9 cellular contexts compared by ENCODE assay signal in genomic region chr4:153684182-153685073, GRCh38. TPM values are rescaled to one million over a fixed set of nuclear protein-coding genes. Genes with fewer than 3 reads are reported as not detected.
DNase-seq lines count a peak whose midpoint lies in the region; ATAC-seq, FAIRE-seq and TF ChIP-seq lines count a peak whose summit lies in the region.
"Had no signal": no experiment of that assay in that cellular context is flagged by ENCODE, and none has a peak within 500 bp of the region (broad histone marks: within the 10 kb centered on the region; RNA-seq: fewer than 3 reads in every experiment).

Gene TLR2 (plus strand): TSS chr4:153684280. CDS start chr4:153702908, 18,628 bp downstream.

- H3K4me3 ChIP-seq in HAP-1 = peak within 1 kb of the TSS; percentile 30
- peak within 1 kb of the TSS; percentile 55 for H3K4me3 ChIP-seq in fibroblast of pulmonary artery (replicated peaks; ENCODE audit: low read depth, low read length)
- peak within 1 kb of the TSS; percentile 57 to 79 (median 65) for H3K4me3 ChIP-seq in stomach

- H3K27ac ChIP-seq in stomach = peak within 1 kb of the TSS; percentile 12 to 84 (median 73)

- peak within 1 kb of the TSS; percentile 85 for H3K4me3 Mint-ChIP-seq in activated T-cell treated with anti-CD3 and anti-CD28 coated beads, Interleukin-2, amount 50 U/mL, for 4 hours
- H3K4me3 Mint-ChIP-seq in neural crest cell = peak within 1 kb of the TSS; percentile 88

- peak; percentile 64 for DNase-seq in GM12891 (ENCODE audit: insufficient read length, low spot score)
- peak; percentile 9 to 57 for DNase-seq in HAP-1 (ENCODE audit: low spot score in 2 of 2)
- DNase-seq in NCI-H510A (lab: John Stamatoyannopoulos, UW) = peak; percentile 4
- peak; percentile 65 for DNase-seq in activated T-cell treated with anti-CD3 and anti-CD28 coated beads, Interleukin-2, amount 50 U/mL, for 4 hours
- DNase-seq in fibroblast of pulmonary artery (ENCODE audit: low read depth) = peak; percentile 9
- peak; percentile 23 for DNase-seq in neural crest cell (ENCODE audit: low read depth, low spot score)
- DNase-seq in stomach = peak; percentile 85
- DNase-seq in KG1 (lab: John Stamatoyannopoulos, UW) = no peak

- WGBS in stomach, 5 donors = 1 to 4% (median 1%) methylated on average over 8 to 79 of the region's 79 CpGs

- H3K27ac Mint-ChIP-seq in neural crest cell (ENCODE audit: unreplicated experiment) = no peak within 1 kb of the TSS

- peaks cover 17% of the 10 kb centered on the region for H3K9me3 Mint-ChIP-seq in activated T-cell treated with anti-CD3 and anti-CD28 coated beads, Interleukin-2, amount 50 U/mL, for 4 hours
- H3K9me3 Mint-ChIP-seq in neural crest cell = peaks cover 7% of the 10 kb centered on the region

- peaks cover 7% of the 10 kb centered on the region for H3K27me3 ChIP-seq in HAP-1 (ENCODE audit: low read depth)
- peaks cover 0 to 13% (median 8%) of the 10 kb centered on the region in 3 donors for H3K27me3 ChIP-seq in stomach

- H3K9me3 ChIP-seq in HAP-1 (peaks cover 2% of the 10 kb centered on the region; the same call in 1 of the 2 replicates), stomach (peaks cover 0 to 20% (median 12%) of the 10 kb centered on the region in 4 donors)

- intact Hi-C loops in stomach (cut with DNase I; ENCODE audit: low total_unique reads) = no loop called here

- in situ Hi-C loops in HAP-1 (cut with MboI; ENCODE audit: low sequenced_read_pairs) = no loop called here

- ATAC-seq in activated T-cell treated with anti-CD3 and anti-CD28 coated beads, Interleukin-2, amount 50 U/mL, for 4 hours = peak; percentile 88 to 93

- TF ChIP-seq EP300 in stomach (IDR thresholded peaks at IDR 0.05) = no peak

- TF ChIP-seq CTCF in fibroblast of pulmonary artery (IDR thresholded peaks at IDR 0.05; ENCODE audit: low read length, missing control alignments) (no peak), neural crest cell (conservative IDR thresholded peaks at IDR 0.05) (no peak), stomach (IDR thresholded peaks at IDR 0.05) (no peak)

- H3K36me3 Mint-ChIP-seq in activated T-cell treated with anti-CD3 and anti-CD28 coated beads, Interleukin-2, amount 50 U/mL, for 4 hours (ENCODE audit: insufficient read depth) = peaks cover 16% of the 10 kb centered on the region
- peaks cover 14% of the 10 kb centered on the region for H3K36me3 Mint-ChIP-seq in neural crest cell (ENCODE audit: low read depth)

- H3K27me3 Mint-ChIP-seq in activated T-cell treated with anti-CD3 and anti-CD28 coated beads, Interleukin-2, amount 50 U/mL, for 4 hours (ENCODE audit: low read depth) = peaks cover 21% of the 10 kb centered on the region
- peaks cover 46% of the 10 kb centered on the region for H3K27me3 Mint-ChIP-seq in neural crest cell (ENCODE audit: low read depth)

- H3K4me1 ChIP-seq in HAP-1 = peaks cover 9% of the 10 kb centered on the region; the same call in 1 of the 2 replicates
- H3K4me1 ChIP-seq in stomach = peaks cover 7 to 21% (median 18%) of the 10 kb centered on the region in 4 donors

- TF ChIP-seq POLR2A in GM12891 (IDR thresholded peaks at IDR 0.05; ENCODE audit: low read depth, low read length) (no peak), stomach (IDR thresholded peaks at IDR 0.05) (no peak)

- H3K36me3 ChIP-seq in HAP-1 (replicated peaks) (no peaks in the 10 kb centered on the region), stomach (peaks cover 0 to 18% (median 17%) of the 10 kb centered on the region in 4 donors)

- no peak for FAIRE-seq in GM12891 (lab: Jason Lieb, UNC)
- FAIRE-seq: colon had no signal

- H3K4me1 Mint-ChIP-seq in activated T-cell treated with anti-CD3 and anti-CD28 coated beads, Interleukin-2, amount 50 U/mL, for 4 hours (ENCODE audit: low read depth) = peaks cover 16% of the 10 kb centered on the region
- H3K4me1 Mint-ChIP-seq in neural crest cell = peaks cover 13% of the 10 kb centered on the region

TF ChIP-seq in GM12891, 5 proteins besides CTCF, POLR2A, EP300 and RAD21:
- no peak for TF ChIP-seq POLR2AphosphoS5 (IDR thresholded peaks at IDR 0.05; ENCODE audit: low read depth, low read length)
- no peak for TF ChIP-seq POU2F2 (IDR thresholded peaks at IDR 0.05; ENCODE audit: low read depth, low read length)
- TF ChIP-seq TAF1 (IDR thresholded peaks at IDR 0.05; ENCODE audit: low read depth, low read length) = no peak
- TF ChIP-seq PAX5 (IDR thresholded peaks at IDR 0.05; ENCODE audit: insufficient read depth, low read length, severe bottlenecking) = no peak
- TF ChIP-seq SPI1 (IDR thresholded peaks at IDR 0.05; ENCODE audit: low read depth, low read length) = no peak

RNA-seq across cellular contexts. Expression of gene TLR2, which starts in this region (rescaled TPM):
- polyA plus RNA-seq in GM12891 (2012; ENCODE audit: low read depth, missing spikeins) = 0.08 TPM
- 1 to 10 TPM; 1.2 to 1.9 (median 1.6) TPM for total RNA-seq in activated T-cell treated with anti-CD3 and anti-CD28 coated beads, Interleukin-2, amount 50 U/mL, for 4 hours
- total RNA-seq in neural crest cell (0.28 and 0.71 TPM in 2 replicates), stomach (10 to 100 TPM in 4 of 5 donors, under 1 TPM in 1; 0.29 to 35.0 (median 22.5) TPM)
- 1 to 10 TPM; 2.3 to 3.8 (median 3.3) TPM for polyA plus RNA-seq in stomach

Comparison
In these comparisons a context has a peak if more than half of its experiments do, and no peak if none do; other contexts are left out.
1. Peak in DNase-seq in neural crest cell; RNA of the gene not detected or under 1 TPM.